ENCODE assay signal across 22 cellular contexts in the genomic region with DNA sequence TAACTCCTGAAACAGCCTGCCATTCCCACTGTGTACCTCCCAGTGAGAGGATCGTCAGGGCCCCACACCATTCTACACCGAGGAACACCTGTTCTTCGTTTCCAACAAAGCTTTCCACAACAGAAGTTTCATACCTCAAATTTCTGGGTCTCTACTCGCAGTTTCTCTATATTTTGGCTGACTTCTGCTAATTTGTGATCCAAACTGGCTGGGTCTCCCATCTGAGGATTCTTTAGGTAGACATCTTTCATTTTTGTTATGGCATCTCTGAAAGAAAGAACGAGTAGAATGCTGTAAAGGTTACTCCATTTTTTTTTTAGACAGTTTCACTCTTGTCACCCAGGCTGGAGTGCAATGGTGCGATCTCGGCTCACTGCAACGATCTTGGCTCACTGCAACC.
DNase-seq lines count a peak whose midpoint lies in the region; ATAC-seq and TF ChIP-seq lines count a peak whose summit lies in the region.
"Had no signal": no experiment of that assay in that cellular context is flagged by ENCODE, and none has a peak within 500 bp of the region (broad histone marks: within the 10 kb centered on the region; RNA-seq: fewer than 3 reads in every experiment).

No MANE protein-coding gene starts in this region.

- no peaks in the 10 kb centered on the region for H3K27me3 ChIP-seq in upper lobe of right lung
- no peaks in the 10 kb centered on the region for H3K27me3 ChIP-seq in esophagus squamous epithelium
- H3K27me3 ChIP-seq: hepatocyte, Peyer's patch had no signal

- TF ChIP-seq POLR2A in esophagus squamous epithelium (IDR thresholded peaks at IDR 0.05): no peak

- H3K9me3 Mint-ChIP-seq in activated CD8-positive, alpha-beta T cell treated with anti-CD3 and anti-CD28 coated beads for 36 hours: no peaks in the 10 kb centered on the region
- no peaks in the 10 kb centered on the region for H3K9me3 Mint-ChIP-seq in activated CD8-positive, alpha-beta T cell treated with anti-CD3 and anti-CD28 coated beads, Interleukin-2, amount 10 ng/mL, durations not matched to agents 7 days and 5 days (ENCODE audit: insufficient read depth)
- H3K9me3 Mint-ChIP-seq in IgD-negative memory B cell: no peaks in the 10 kb centered on the region
- no peaks in the 10 kb centered on the region for H3K9me3 Mint-ChIP-seq in stimulated activated effector memory CD8-positive, alpha-beta T cell treated with anti-CD3 and anti-CD28 coated beads, Interleukin-12 subunit alpha, Interleukin-12 subunit beta, amount 100 ng/mL, for 72 hours
- H3K9me3 Mint-ChIP-seq: naive B cell had no signal

- in situ Hi-C loops in G401 (cut with HindIII; ENCODE audit: low sequenced_read_pairs): no loop called here

- H3K27ac Mint-ChIP-seq in activated CD8-positive, alpha-beta T cell treated with anti-CD3 and anti-CD28 coated beads for 36 hours: peak overlapping the region; percentile 77
- H3K27ac Mint-ChIP-seq in activated CD8-positive, alpha-beta T cell treated with anti-CD3 and anti-CD28 coated beads, Interleukin-2, amount 10 ng/mL, durations not matched to agents 7 days and 5 days: no peak overlapping the region
- H3K27ac Mint-ChIP-seq in IgD-negative memory B cell: peak overlapping the region; percentile 37 to 92 (median 46)
- H3K27ac Mint-ChIP-seq in stimulated activated effector memory CD8-positive, alpha-beta T cell treated with anti-CD3 and anti-CD28 coated beads, Interleukin-12 subunit alpha, Interleukin-12 subunit beta, amount 100 ng/mL, for 72 hours: peak overlapping the region; percentile 88

- intact Hi-C loops in activated CD8-positive, alpha-beta T cell treated with anti-CD3 and anti-CD28 coated beads for 36 hours (cut with micrococcal nuclease): no loop called here
- intact Hi-C loops in upper lobe of right lung (cut with DNase I): no loop called here
- intact Hi-C loops in esophagus squamous epithelium (cut with DNase I): no loop called here

- 81 to 90% methylated on average over 6 to 8 of the region's 8 CpGs for WGBS in esophagus squamous epithelium, 2 donors

- no peaks in the 10 kb centered on the region for H3K4me1 ChIP-seq in upper lobe of right lung
- peaks cover 0 to 16% (median 6%) of the 10 kb centered on the region in 3 donors for H3K4me1 ChIP-seq in esophagus squamous epithelium
- H3K4me1 ChIP-seq: HAP-1, parathyroid adenoma, Peyer's patch had no signal

- peak overlapping the region; percentile 44 for H3K27ac ChIP-seq in angular gyrus (ENCODE audit: low read depth, low read length)
- no peak overlapping the region for H3K27ac ChIP-seq in upper lobe of right lung
- no peak overlapping the region for H3K27ac ChIP-seq in esophagus squamous epithelium
- H3K27ac ChIP-seq: C4-2B, hepatocyte, parathyroid adenoma had no signal

- H3K36me3 ChIP-seq in upper lobe of right lung: peaks cover 53% of the 10 kb centered on the region
- H3K36me3 ChIP-seq in esophagus squamous epithelium: peaks cover 0 to 95% (median 12%) of the 10 kb centered on the region in 3 donors

- H3K4me3 Mint-ChIP-seq in activated CD8-positive, alpha-beta T cell treated with anti-CD3 and anti-CD28 coated beads for 36 hours: no peak overlapping the region
- H3K4me3 Mint-ChIP-seq in activated CD8-positive, alpha-beta T cell treated with anti-CD3 and anti-CD28 coated beads, Interleukin-2, amount 10 ng/mL, durations not matched to agents 7 days and 5 days: no peak overlapping the region
- no peak overlapping the region for H3K4me3 Mint-ChIP-seq in IgD-negative memory B cell
- no peak overlapping the region for H3K4me3 Mint-ChIP-seq in stimulated activated effector memory CD8-positive, alpha-beta T cell treated with anti-CD3 and anti-CD28 coated beads, Interleukin-12 subunit alpha, Interleukin-12 subunit beta, amount 100 ng/mL, for 72 hours

- TF ChIP-seq CTCF in activated CD8-positive, alpha-beta T cell treated with anti-CD3 and anti-CD28 coated beads for 36 hours (IDR thresholded peaks at IDR 0.05): no peak
- TF ChIP-seq CTCF in upper lobe of right lung (IDR thresholded peaks at IDR 0.05) (no peak), esophagus squamous epithelium (IDR thresholded peaks at IDR 0.05) (no peak)

- peaks cover 52% of the 10 kb centered on the region for H3K4me1 Mint-ChIP-seq in activated CD8-positive, alpha-beta T cell treated with anti-CD3 and anti-CD28 coated beads for 36 hours (ENCODE audit: low read depth)
- H3K4me1 Mint-ChIP-seq in activated CD8-positive, alpha-beta T cell treated with anti-CD3 and anti-CD28 coated beads, Interleukin-2, amount 10 ng/mL, durations not matched to agents 7 days and 5 days (ENCODE audit: low read depth): peaks cover 27% of the 10 kb centered on the region
- peaks cover 20 to 31% (median 26%) of the 10 kb centered on the region in 3 donors for H3K4me1 Mint-ChIP-seq in IgD-negative memory B cell
- H3K4me1 Mint-ChIP-seq in stimulated activated effector memory CD8-positive, alpha-beta T cell treated with anti-CD3 and anti-CD28 coated beads, Interleukin-12 subunit alpha, Interleukin-12 subunit beta, amount 100 ng/mL, for 72 hours: peaks cover 39% of the 10 kb centered on the region

- no peak overlapping the region for H3K4me3 ChIP-seq in upper lobe of right lung
- no peak overlapping the region for H3K4me3 ChIP-seq in esophagus squamous epithelium
- H3K4me3 ChIP-seq: HAP-1, hepatocyte, Peyer's patch had no signal

- H3K9me3 ChIP-seq in upper lobe of right lung (no peaks in the 10 kb centered on the region), esophagus squamous epithelium (no peaks in the 10 kb centered on the region)
- H3K9me3 ChIP-seq: HAP-1, Peyer's patch had no signal

- DNase-seq in activated CD8-positive, alpha-beta T cell treated with anti-CD3 and anti-CD28 coated beads for 36 hours: no peak
- DNase-seq in activated CD8-positive, alpha-beta T cell treated with anti-CD3 and anti-CD28 coated beads, Interleukin-2, amount 10 ng/mL, durations not matched to agents 7 days and 5 days: no peak
- no peak for DNase-seq in stimulated activated effector memory CD8-positive, alpha-beta T cell treated with anti-CD3 and anti-CD28 coated beads, Interleukin-12 subunit alpha, Interleukin-12 subunit beta, amount 100 ng/mL, for 72 hours (ENCODE audit: low spot score in 2 of 2)
- DNase-seq in upper lobe of right lung: no peak
- DNase-seq in esophagus squamous epithelium (lab: John Stamatoyannopoulos, UW): no peak
- DNase-seq in G401 (ENCODE audit: low spot score): no peak
- DNase-seq: activated CD4-positive, CD25-positive, alpha-beta regulatory T cell treated with anti-CD3 and anti-CD28 coated beads, Interleukin-2, amount 50 U/mL, for 72 hours; DMS53; islet precursor cell; mesenchymal stem cell; MV-4-11; naive B cell; NCI-H187; stimulated activated CD4-positive, alpha-beta T cell treated with anti-CD3 and anti-CD28 coated beads, Interleukin-1b, Interleukin-23, amount 100 ng/mL, for 48 hours; T1000 had no signal

- CTCF ChIA-PET in activated CD8-positive, alpha-beta T cell treated with anti-CD3 and anti-CD28 coated beads for 36 hours (lab: Charles Lee): no interaction called here
- CTCF ChIA-PET in activated CD8-positive, alpha-beta T cell treated with anti-CD3 and anti-CD28 coated beads, Interleukin-2, amount 10 ng/mL, durations not matched to agents 7 days and 5 days (lab: Charles Lee): interaction anchor here (1.0 kb wide), 1 partner anchor 42 kb away, joined by 3 read pairs; no protein-coding TSS in a partner anchor

- POLR2A ChIA-PET in activated CD8-positive, alpha-beta T cell treated with anti-CD3 and anti-CD28 coated beads for 36 hours (lab: Charles Lee): interaction anchor here (1.2 to 4.2 kb wide), 3 partner anchors 11 to 14 kb away, joined by 4 to 18 read pairs (median 5); no protein-coding TSS in a partner anchor
- POLR2A ChIA-PET in activated CD8-positive, alpha-beta T cell treated with anti-CD3 and anti-CD28 coated beads, Interleukin-2, amount 10 ng/mL, durations not matched to agents 7 days and 5 days (lab: Charles Lee): interaction anchor here (0.6 to 1.5 kb wide), 4 partner anchors 14 to 68 kb away, joined by 3 to 4 read pairs (median 4); a partner anchor contains a TSS

- no peaks in the 10 kb centered on the region for H3K27me3 Mint-ChIP-seq in activated CD8-positive, alpha-beta T cell treated with anti-CD3 and anti-CD28 coated beads for 36 hours
- no peaks in the 10 kb centered on the region for H3K27me3 Mint-ChIP-seq in activated CD8-positive, alpha-beta T cell treated with anti-CD3 and anti-CD28 coated beads, Interleukin-2, amount 10 ng/mL, durations not matched to agents 7 days and 5 days (ENCODE audit: low read depth)
- no peaks in the 10 kb centered on the region for H3K27me3 Mint-ChIP-seq in IgD-negative memory B cell
- H3K27me3 Mint-ChIP-seq: naive B cell had no signal

- H3K36me3 Mint-ChIP-seq in activated CD8-positive, alpha-beta T cell treated with anti-CD3 and anti-CD28 coated beads for 36 hours (ENCODE audit: low read depth): peaks cover 81% of the 10 kb centered on the region
- H3K36me3 Mint-ChIP-seq in activated CD8-positive, alpha-beta T cell treated with anti-CD3 and anti-CD28 coated beads, Interleukin-2, amount 10 ng/mL, durations not matched to agents 7 days and 5 days (ENCODE audit: low read depth): peaks cover 84% of the 10 kb centered on the region
- peaks cover 12% of the 10 kb centered on the region for H3K36me3 Mint-ChIP-seq in IgD-negative memory B cell
- H3K36me3 Mint-ChIP-seq in stimulated activated effector memory CD8-positive, alpha-beta T cell treated with anti-CD3 and anti-CD28 coated beads, Interleukin-12 subunit alpha, Interleukin-12 subunit beta, amount 100 ng/mL, for 72 hours: no peaks in the 10 kb centered on the region

- no peak for ATAC-seq in activated CD8-positive, alpha-beta T cell treated with anti-CD3 and anti-CD28 coated beads for 36 hours
- no peak for ATAC-seq in activated CD8-positive, alpha-beta T cell treated with anti-CD3 and anti-CD28 coated beads, Interleukin-2, amount 10 ng/mL, durations not matched to agents 7 days and 5 days
- ATAC-seq in stimulated activated effector memory CD8-positive, alpha-beta T cell treated with anti-CD3 and anti-CD28 coated beads, Interleukin-12 subunit alpha, Interleukin-12 subunit beta, amount 100 ng/mL, for 72 hours: no peak
- no peak for ATAC-seq in upper lobe of right lung
